In the genomic region with DNA sequence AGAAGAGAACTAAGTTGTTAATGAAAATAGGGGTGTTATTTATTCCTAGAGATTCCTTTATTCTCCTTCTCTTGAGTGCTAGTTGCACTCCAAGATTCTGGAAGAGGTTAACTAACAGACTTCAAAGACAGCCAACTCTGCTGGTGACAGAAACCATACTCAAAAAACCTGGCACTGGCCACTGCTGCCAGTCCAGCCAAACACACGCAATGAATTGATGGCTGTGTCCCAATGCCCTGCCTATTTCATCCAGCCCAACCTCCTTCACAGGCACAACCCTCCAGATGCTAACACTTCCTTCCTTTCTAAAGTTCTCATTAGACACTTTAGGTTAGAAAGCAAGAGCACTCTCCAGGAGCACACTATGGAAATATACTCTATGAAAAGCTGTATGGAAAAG, we compare ENCODE assay signal across 17 cellular contexts.
DNase-seq lines count a peak whose midpoint lies in the region; ATAC-seq and TF ChIP-seq lines count a peak whose summit lies in the region.
"Had no signal": no experiment of that assay in that cellular context is flagged by ENCODE, and none has a peak within 500 bp of the region (broad histone marks: within the 10 kb centered on the region; RNA-seq: fewer than 3 reads in every experiment).

No MANE protein-coding gene starts in this region.

- H3K4me3 ChIP-seq in heart right ventricle (no peak overlapping the region), mesenchymal stem cell (ENCODE audit: insufficient read depth in 1 of 2, low read depth in 1 of 2, low read length in 2 of 2) (no peak overlapping the region), thyroid gland (replicated peaks in 1 of 3) (no peak overlapping the region)
- H3K4me3 ChIP-seq: GM23338 had no signal

- H3K27me3 ChIP-seq in heart right ventricle (no peaks in the 10 kb centered on the region), mesenchymal stem cell (ENCODE audit: control insufficient read depth in 1 of 2, insufficient read depth in 1 of 2, low read length in 2 of 2) (no peaks in the 10 kb centered on the region), thyroid gland (no peaks in the 10 kb centered on the region)

- peak overlapping the region; percentile 29 for H3K4me2 ChIP-seq in mesenchymal stem cell (ENCODE audit: low read length, poor library complexity, severe bottlenecking)
- H3K4me2 ChIP-seq: GM23338 had no signal

- no peak overlapping the region for H4K91ac ChIP-seq in mesenchymal stem cell (ENCODE audit: low read length)

- H3K79me1 ChIP-seq in mesenchymal stem cell (replicated peaks; ENCODE audit: low read length, poor library complexity, severe bottlenecking), result no peaks in the 10 kb centered on the region

- no peak overlapping the region for H3K23ac ChIP-seq in mesenchymal stem cell (ENCODE audit: low read length in 2 of 2)

- H2BK15ac ChIP-seq in mesenchymal stem cell (ENCODE audit: low read depth, poor library complexity, severe bottlenecking), result no peak overlapping the region

- H3K4ac ChIP-seq in mesenchymal stem cell (ENCODE audit: low read depth in 1 of 2, low read length in 2 of 2), result no peak overlapping the region

- no peak overlapping the region for H4K8ac ChIP-seq in mesenchymal stem cell (ENCODE audit: low read length)

- H3K9me3 ChIP-seq in heart right ventricle, result no peaks in the 10 kb centered on the region
- no peaks in the 10 kb centered on the region for H3K9me3 ChIP-seq in mesenchymal stem cell (ENCODE audit: control insufficient read depth, low read length)
- no peaks in the 10 kb centered on the region for H3K9me3 ChIP-seq in thyroid gland

- 11 to 24% methylated on average over 1 of the region's 1 CpG for WGBS in heart right ventricle, 2 donors
- 96% methylated on average over 1 of the region's 1 CpG for WGBS in mesenchymal stem cell
- 0 to 5% methylated on average over 1 of the region's 1 CpG for WGBS in thyroid gland, 2 donors

- no peak overlapping the region for H2BK12ac ChIP-seq in mesenchymal stem cell (ENCODE audit: low read length in 2 of 2)

- intact Hi-C loops in heart right ventricle (cut with DNase I), result no loop called here
- intact Hi-C loops in thyroid gland (cut with DNase I), result no loop called here
- intact Hi-C loops in posterior vena cava (cut with DNase I), result no loop called here

- H3K18ac ChIP-seq in mesenchymal stem cell (ENCODE audit: low read depth in 1 of 2, low read length in 2 of 2), result no peak overlapping the region

- no peak overlapping the region for H3K9ac ChIP-seq in mesenchymal stem cell (ENCODE audit: low read length)

- no peak overlapping the region for H2AFZ ChIP-seq in mesenchymal stem cell (ENCODE audit: low read depth, low read length)
- H2AFZ ChIP-seq: GM23338 had no signal

- H3K36me3 ChIP-seq in heart right ventricle (no peaks in the 10 kb centered on the region), mesenchymal stem cell (ENCODE audit: control insufficient read depth in 1 of 2, insufficient read depth in 2 of 2, low read depth in 1 of 2, low read length in 2 of 2) (no peaks in the 10 kb centered on the region), thyroid gland (no peaks in the 10 kb centered on the region)

- H2BK5ac ChIP-seq in mesenchymal stem cell (ENCODE audit: low read depth, low read length, poor library complexity, severe bottlenecking), result no peak overlapping the region

- no peak overlapping the region for H3K14ac ChIP-seq in mesenchymal stem cell (ENCODE audit: low read length in 2 of 2)

- H3K27ac ChIP-seq in heart right ventricle (no peak overlapping the region), mesenchymal stem cell (ENCODE audit: low read length, poor library complexity, severe bottlenecking) (no peak overlapping the region), thyroid gland (no peak overlapping the region)

- no peak for TF ChIP-seq CTCF in heart right ventricle (IDR thresholded peaks at IDR 0.05)
- TF ChIP-seq CTCF in thyroid gland (IDR thresholded peaks at IDR 0.05), result no peak

- peaks cover 0 to 42% (median 24%) of the 10 kb centered on the region in 9 donors for H3K4me1 ChIP-seq in heart right ventricle
- no peaks in the 10 kb centered on the region for H3K4me1 ChIP-seq in mesenchymal stem cell (ENCODE audit: control insufficient read depth, insufficient read depth, low read depth, low read length)
- no peaks in the 10 kb centered on the region for H3K4me1 ChIP-seq in thyroid gland

- H2AK5ac ChIP-seq in mesenchymal stem cell (ENCODE audit: low read length, severe bottlenecking), result no peak overlapping the region

- DNase-seq in astrocyte of the hippocampus (ENCODE audit: low read depth, low spot score), result peak; percentile 19
- DNase-seq in heart right ventricle, result peak in 1 of 2 donors; percentile 68
- no peak for DNase-seq in mesenchymal stem cell
- DNase-seq in thyroid gland, result peak; percentile 36 to 52
- DNase-seq in posterior vena cava (ENCODE audit: low spot score), result no peak
- no peak for DNase-seq in stimulated activated CD8-positive, alpha-beta memory T cell treated with anti-CD3 and anti-CD28 coated beads, Interleukin-4, amount 100 ng/mL, for 48 hours
- DNase-seq in DMS153 (lab: John Stamatoyannopoulos, UW), result no peak
- DNase-seq: C1 segment of cervical spinal cord; CD8-positive, alpha-beta memory T cell; HCEC 1CT; IMR-90; NCI-H2171 treated with DMSO at 0.1 percent for 48 hours; NCI-H510A; NCI-H774; PC-3; RPMI8226 had no signal

- no peak for TF ChIP-seq POLR2A in thyroid gland (IDR thresholded peaks at IDR 0.05)

- peak; percentile 83 to 98 (median 94) for ATAC-seq in heart right ventricle
- ATAC-seq: GM23338, PC-3 had no signal

- no peak overlapping the region for H2BK120ac ChIP-seq in mesenchymal stem cell (ENCODE audit: low read depth, low read length)

Comparison
In these comparisons a context has a peak if more than half of its experiments do, and no peak if none do; other contexts are left out.
1. DNase-seq: peak in astrocyte of the hippocampus (single experiment) and thyroid gland (2 of 2); none in mesenchymal stem cell (single experiment), posterior vena cava (single experiment), stimulated activated CD8-positive, alpha-beta memory T cell treated with anti-CD3 and anti-CD28 coated beads, Interleukin-4, amount 100 ng/mL, for 48 hours (single experiment) and DMS153 (single experiment).